ENCODE assay signal across 22 cellular contexts in the genomic region with DNA sequence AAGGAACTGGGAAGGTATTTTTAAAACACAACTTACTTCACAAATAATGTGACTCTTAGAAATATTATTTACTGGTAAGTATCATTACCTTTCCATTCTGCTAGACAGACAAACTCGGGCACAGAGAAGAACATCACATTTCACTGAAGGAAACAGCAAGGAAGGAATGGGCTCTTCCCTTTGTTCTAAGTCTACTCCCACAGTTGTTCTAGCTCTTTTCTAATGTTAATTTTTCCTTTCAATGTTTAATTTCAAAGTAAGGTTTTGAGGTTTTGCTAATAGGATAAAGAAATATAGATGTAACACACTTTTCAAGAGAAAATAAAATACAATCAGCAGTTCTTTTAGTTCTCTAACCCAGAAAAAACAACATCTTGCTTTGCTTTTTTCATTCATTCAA.
"Had no signal": no experiment of that assay in that cellular context is flagged by ENCODE, and none has a peak within 500 bp of the region (broad histone marks: within the 10 kb centered on the region; RNA-seq: fewer than 3 reads in every experiment).

No MANE protein-coding gene starts in this region.

- H3K9ac ChIP-seq: parathyroid adenoma had no signal

- H3K27ac ChIP-seq: adrenal gland, colonic mucosa, dorsolateral prefrontal cortex, gastrocnemius medialis, parathyroid adenoma, suprapubic skin, upper lobe of left lung, VCaP had no signal

- H3K4me3 ChIP-seq: adrenal gland, colonic mucosa, dorsolateral prefrontal cortex, gastrocnemius medialis, suprapubic skin, upper lobe of left lung had no signal

- DNase-seq: activated T-cell treated with anti-CD3 and anti-CD28 coated beads, Interleukin-2, amount 50 U/mL, for 1 hour; adrenal gland; colonic mucosa; effector memory CD8-positive, alpha-beta T cell; gastrocnemius medialis; head of caudate nucleus; kidney glomerular epithelial cell; nucleus accumbens; stimulated activated CD4-positive, alpha-beta T cell treated with anti-CD3 and anti-CD28 coated beads, Interleukin-4, amount 100 ng/mL, for 1 hour; stimulated activated naive CD4-positive, alpha-beta T cell; upper lobe of left lung had no signal

- H3K27me3 ChIP-seq: colonic mucosa had no signal

- H3K36me3 ChIP-seq: adrenal gland, colonic mucosa, gastrocnemius medialis, suprapubic skin, upper lobe of left lung had no signal

- H3K36me3 Mint-ChIP-seq: activated naive CD8-positive, alpha-beta T cell; memory B cell had no signal

- H3K4me1 Mint-ChIP-seq: memory B cell had no signal

- H3K9me3 Mint-ChIP-seq: effector memory CD8-positive, alpha-beta T cell; memory B cell; T-helper 2 cell treated with Interferon-gamma antibody and Interleukin-4, amounts not matched to agents 5 μg/mL and 100 μg/mL, for 36 hours had no signal

- H3K9me3 ChIP-seq: adrenal gland, colonic mucosa, gastrocnemius medialis, suprapubic skin, upper lobe of left lung had no signal

- H3K4me3 Mint-ChIP-seq: activated naive CD8-positive, alpha-beta T cell; effector memory CD8-positive, alpha-beta T cell; memory B cell; T-helper 2 cell treated with Interferon-gamma antibody and Interleukin-4, amounts not matched to agents 5 μg/mL and 100 μg/mL, for 36 hours had no signal

- H3K27ac Mint-ChIP-seq: activated naive CD8-positive, alpha-beta T cell; effector memory CD8-positive, alpha-beta T cell; memory B cell; T-helper 2 cell treated with Interferon-gamma antibody and Interleukin-4, amounts not matched to agents 5 μg/mL and 100 μg/mL, for 36 hours had no signal

- H3K4me1 ChIP-seq: colonic mucosa had no signal

- H2AFZ ChIP-seq: parathyroid adenoma had no signal

- H3K79me2 ChIP-seq: parathyroid adenoma had no signal

- ATAC-seq: activated CD4-positive, CD25-positive, alpha-beta regulatory T cell treated with anti-CD3 and anti-CD28 coated beads, Interleukin-2, amount 50 U/mL, for 24 hours; effector memory CD8-positive, alpha-beta T cell; esophagus mucosa; gastrocnemius medialis; sciatic nerve; SK-N-SH treated with all-trans-retinoic acid at 6 μM for 48 hours had no signal
